8 cellular contexts compared by ENCODE assay signal in genomic region chr6:75207211-75207984, GRCh38. TPM values are rescaled to one million over a fixed set of nuclear protein-coding genes. Genes with fewer than 3 reads are reported as not detected.
DNase-seq lines count a peak whose midpoint lies in the region; ATAC-seq and TF ChIP-seq lines count a peak whose summit lies in the region.

No MANE protein-coding gene starts in this region.

- H3K9me3 ChIP-seq in ascending aorta (no peaks in the 10 kb centered on the region), stomach (no peaks in the 10 kb centered on the region), SJCRH30 (replicated peaks) (no peaks in the 10 kb centered on the region), upper lobe of right lung (no peaks in the 10 kb centered on the region)

- no peak for TF ChIP-seq CTCF in ascending aorta (IDR thresholded peaks at IDR 0.05)
- no peak for TF ChIP-seq CTCF in stomach (IDR thresholded peaks at IDR 0.05)
- no peak for TF ChIP-seq CTCF in upper lobe of right lung (IDR thresholded peaks at IDR 0.05)

- H3K4me1 ChIP-seq in ascending aorta, result peaks cover 7 to 23% of the 10 kb centered on the region in 2 donors
- H3K4me1 ChIP-seq in stomach, result peaks cover 34 to 67% (median 60%) of the 10 kb centered on the region in 4 donors
- H3K4me1 ChIP-seq in SJCRH30, result peaks cover 10% of the 10 kb centered on the region; the same call in 1 of the 2 replicates
- peaks cover 41% of the 10 kb centered on the region for H3K4me1 ChIP-seq in upper lobe of right lung

- WGBS in stomach, 5 donors, result 11 to 27% (median 16%) methylated on average over 33 of the region's 33 CpGs

- ATAC-seq in activated CD8-positive, alpha-beta memory T cell treated with anti-CD3 and anti-CD28 coated beads, Interleukin-2, amount 10 ng/mL, durations not matched to agents 7 days and 5 days, result no peak
- ATAC-seq in upper lobe of right lung (no peak), HG03025 (IDR thresholded peaks at IDR 0.05; ENCODE audit: low FRiP score, unreplicated experiment) (no peak)

- peaks cover 88% of the 10 kb centered on the region for H3K27me3 Mint-ChIP-seq in activated CD8-positive, alpha-beta memory T cell treated with anti-CD3 and anti-CD28 coated beads, Interleukin-2, amount 10 ng/mL, durations not matched to agents 7 days and 5 days

- DNase-seq in activated CD8-positive, alpha-beta memory T cell treated with anti-CD3 and anti-CD28 coated beads, Interleukin-2, amount 10 ng/mL, durations not matched to agents 7 days and 5 days, result no peak
- DNase-seq in activated CD8-positive, alpha-beta memory T cell treated with anti-CD3 and anti-CD28 coated beads, Interleukin-2, amount 50 U/mL, for 4 hours, result no peak
- DNase-seq in ascending aorta (ENCODE audit: low spot score in 2 of 2) (peak in 1 of 2 donors; percentile 66), iPS-NIHi7 (ENCODE audit: extremely low spot score) (peak; percentile 21), stomach (no peak), SJCRH30 (no peak), upper lobe of right lung (no peak)

- H3K36me3 ChIP-seq in ascending aorta, result no peaks in the 10 kb centered on the region
- H3K36me3 ChIP-seq in stomach, result no peaks in the 10 kb centered on the region
- no peaks in the 10 kb centered on the region for H3K36me3 ChIP-seq in SJCRH30
- no peaks in the 10 kb centered on the region for H3K36me3 ChIP-seq in upper lobe of right lung

- H3K36me3 Mint-ChIP-seq in activated CD8-positive, alpha-beta memory T cell treated with anti-CD3 and anti-CD28 coated beads, Interleukin-2, amount 10 ng/mL, durations not matched to agents 7 days and 5 days, result peaks cover 6% of the 10 kb centered on the region

- intact Hi-C loops in ascending aorta (cut with DNase I), result loop anchor here (5.0 to 10.0 kb wide), 8 partner anchors 275 to 1683 kb away; partner anchors contain the start of genes EEF1A1 and SLC17A5
- intact Hi-C loops in stomach (cut with DNase I; ENCODE audit: low total_unique reads), result loop anchor here (5.0 kb wide), 1 partner anchor 800 kb away; no protein-coding TSS in a partner anchor
- intact Hi-C loops in upper lobe of right lung (cut with DNase I), result no loop called here

- peak overlapping the region; percentile 51 to 82 for H3K4me3 ChIP-seq in ascending aorta
- peak overlapping the region; percentile 25 to 59 (median 57) for H3K4me3 ChIP-seq in stomach
- no peak overlapping the region for H3K4me3 ChIP-seq in SJCRH30
- H3K4me3 ChIP-seq in upper lobe of right lung, result no peak overlapping the region

- no peaks in the 10 kb centered on the region for H3K27me3 ChIP-seq in ascending aorta
- H3K27me3 ChIP-seq in stomach, result peaks cover 3 to 58% (median 51%) of the 10 kb centered on the region in 3 donors
- H3K27me3 ChIP-seq in SJCRH30, result no peaks in the 10 kb centered on the region
- peaks cover 48% of the 10 kb centered on the region for H3K27me3 ChIP-seq in upper lobe of right lung

- CTCF ChIA-PET in activated CD8-positive, alpha-beta memory T cell treated with anti-CD3 and anti-CD28 coated beads, Interleukin-2, amount 10 ng/mL, durations not matched to agents 7 days and 5 days (lab: Charles Lee), result interaction anchor here (1.0 to 5.8 kb wide), 6 partner anchors 1237 to 1469 kb away, joined by 3 to 50 read pairs (median 5); no protein-coding TSS in a partner anchor

- H3K27ac ChIP-seq in ascending aorta, result peak overlapping the region; percentile 87
- peak overlapping the region in 3 of 5 donors; percentile 82 to 89 (median 85) for H3K27ac ChIP-seq in stomach
- no peak overlapping the region for H3K27ac ChIP-seq in SJCRH30
- H3K27ac ChIP-seq in upper lobe of right lung, result no peak overlapping the region

- no peak for TF ChIP-seq EP300 in stomach (IDR thresholded peaks at IDR 0.05)

- H3K4me1 Mint-ChIP-seq in activated CD8-positive, alpha-beta memory T cell treated with anti-CD3 and anti-CD28 coated beads, Interleukin-2, amount 10 ng/mL, durations not matched to agents 7 days and 5 days, result peaks cover 48% of the 10 kb centered on the region

- peak overlapping the region; percentile 31 for H3K4me3 Mint-ChIP-seq in activated CD8-positive, alpha-beta memory T cell treated with anti-CD3 and anti-CD28 coated beads, Interleukin-2, amount 10 ng/mL, durations not matched to agents 7 days and 5 days

- H3K9me3 Mint-ChIP-seq in activated CD8-positive, alpha-beta memory T cell treated with anti-CD3 and anti-CD28 coated beads, Interleukin-2, amount 10 ng/mL, durations not matched to agents 7 days and 5 days (ENCODE audit: low read depth), result no peaks in the 10 kb centered on the region

- no peak for TF ChIP-seq POLR2A in stomach (IDR thresholded peaks at IDR 0.05)

- H3K27ac Mint-ChIP-seq in activated CD8-positive, alpha-beta memory T cell treated with anti-CD3 and anti-CD28 coated beads, Interleukin-2, amount 10 ng/mL, durations not matched to agents 7 days and 5 days, result peak overlapping the region; percentile 51

RNA-seq across cellular contexts. Expression of gene COL12A1, which starts 1.5 kb away (rescaled TPM):
- not detected for total RNA-seq in activated CD8-positive, alpha-beta memory T cell treated with anti-CD3 and anti-CD28 coated beads, Interleukin-2, amount 10 ng/mL, durations not matched to agents 7 days and 5 days
- total RNA-seq in ascending aorta, result 140 TPM
- 100 to 1,000 TPM in 1 of 5 donors, 10 to 100 TPM in 4; 20.3 to 170 (median 32.6) TPM for total RNA-seq in stomach
- polyA plus RNA-seq in stomach, result 1 to 10 TPM; 3.4 to 9.6 (median 3.7) TPM
- total RNA-seq in SJCRH30 (2014; rRNA removed; shearing (Covaris generic)), result 60.8 and 62.1 TPM in 2 replicates
- 44.3 TPM for total RNA-seq in upper lobe of right lung

RNA-seq across cellular contexts. Expression of gene COX7A2, which starts 36.2 kb away (rescaled TPM):
- 100 to 1,000 TPM; 377 to 456 TPM for total RNA-seq in activated CD8-positive, alpha-beta memory T cell treated with anti-CD3 and anti-CD28 coated beads, Interleukin-2, amount 10 ng/mL, durations not matched to agents 7 days and 5 days
- total RNA-seq in ascending aorta (360 TPM), stomach (1,000 to 10,000 TPM in 1 of 5 donors, 100 to 1,000 TPM in 3, 10 to 100 TPM in 1; 27.8 to 1,121 (median 184) TPM), upper lobe of right lung (240 TPM)
- 1,000 to 10,000 TPM in 1 of 3 donors, 100 to 1,000 TPM in 2; 566 to 1,513 (median 657) TPM for polyA plus RNA-seq in stomach
- total RNA-seq in SJCRH30 (2014; rRNA removed; shearing (Covaris generic)), result 192 and 254 TPM in 2 replicates

Comparison
In these comparisons a context has a peak if more than half of its experiments do, and no peak if none do; other contexts are left out.
1. H3K27ac ChIP-seq: peak in ascending aorta (2 of 2) and stomach (3 of 5); none in SJCRH30 (single experiment) and upper lobe of right lung (single experiment).
2. H3K4me3 ChIP-seq: peak in ascending aorta (2 of 2) and stomach (4 of 4); none in SJCRH30 (single experiment) and upper lobe of right lung (single experiment).
3. RNA of gene COL12A1, which starts 1.5 kb away (total RNA-seq): 140 TPM in ascending aorta (single experiment), 60.8 to 62.1 TPM in SJCRH30, 44.3 TPM in upper lobe of right lung (single experiment) and 20.3 to 170 TPM in stomach; not detected in activated CD8-positive, alpha-beta memory T cell treated with anti-CD3 and anti-CD28 coated beads, Interleukin-2, amount 10 ng/mL, durations not matched to agents 7 days and 5 days; every median in the first group is over 10 times any median in the second.